Comparison of ENCODE assay signal across 19 cellular contexts in the genomic region with DNA sequence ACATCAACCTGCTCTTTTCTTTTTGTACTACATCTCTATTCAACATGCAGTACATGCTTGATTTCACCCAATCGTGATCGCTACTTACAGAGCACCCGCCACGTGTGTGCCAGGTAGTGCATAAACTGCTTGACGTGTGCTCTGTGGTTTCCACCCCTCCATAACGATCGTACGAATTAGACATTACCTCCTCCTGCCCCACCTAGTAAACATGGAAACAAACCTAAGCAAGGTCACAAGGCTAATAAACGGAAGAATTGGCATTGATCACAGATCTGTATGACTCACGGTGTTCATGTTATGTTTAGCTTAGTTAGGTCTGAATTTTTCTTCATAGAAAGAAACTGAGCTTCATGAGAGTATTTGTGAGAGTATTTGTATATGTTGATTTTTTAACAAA.
A peak's percentile ranks its signal among the peaks of the same experiment; 100 is the strongest.
DNase-seq lines count a peak whose midpoint lies in the region; ATAC-seq and TF ChIP-seq lines count a peak whose summit lies in the region.
"Had no signal": no experiment of that assay in that cellular context is flagged by ENCODE, and none has a peak within 500 bp of the region (broad histone marks: within the 10 kb centered on the region; RNA-seq: fewer than 3 reads in every experiment).

No MANE protein-coding gene starts in this region.

- DNase-seq in Calu3 = peak; percentile 9
- peak; percentile 69 for DNase-seq in PC-3
- peak; percentile 54 for DNase-seq in fibroblast of peridontal ligament (ENCODE audit: extremely low read depth)
- DNase-seq in nephron progenitor cell = no peak
- no peak for DNase-seq in esophagus muscularis mucosa (ENCODE audit: extremely low spot score)
- DNase-seq in activated CD8-positive, alpha-beta memory T cell treated with anti-CD3 and anti-CD28 coated beads for 24 hours = no peak
- DNase-seq in endodermal cell = no peak
- DNase-seq in stimulated activated naive CD8-positive, alpha-beta T cell treated with anti-CD3 and anti-CD28 coated beads, Interleukin-15, Interleukin-2, amounts not matched to agents 100 U/mL and 50 U/mL, for 24 hours = no peak
- DNase-seq: CD4-positive, alpha-beta T cell; GF-D8; KG1; NCI-H1105; NCI-H187; NCI-H510A treated with DMSO at 0.1 percent for 48 hours; PC-9 had no signal

- no peaks in the 10 kb centered on the region for H4K20me1 ChIP-seq in PC-3 (ENCODE audit: low read length)

- H3F3A ChIP-seq in PC-3 (ENCODE audit: low read length, unreplicated experiment) = no peaks in the 10 kb centered on the region

- no peaks in the 10 kb centered on the region for H3K27me3 ChIP-seq in PC-3 (ENCODE audit: low read length)
- no peaks in the 10 kb centered on the region for H3K27me3 ChIP-seq in esophagus muscularis mucosa
- H3K27me3 ChIP-seq in endodermal cell (ENCODE audit: control insufficient read depth, insufficient read depth, low read length, poor library complexity, severe bottlenecking) = no peaks in the 10 kb centered on the region
- H3K27me3 ChIP-seq: MG63 had no signal

- H3K4me3 ChIP-seq in PC-3 (ENCODE audit: low read length) (no peak overlapping the region; the same call in 1 of the 2 replicates), esophagus muscularis mucosa (no peak overlapping the region), endodermal cell (ENCODE audit: low read length) (no peak overlapping the region)
- H3K4me3 ChIP-seq: A549, GM23338, MG63, PC-9 had no signal

- peak overlapping the region; percentile 57 for H3K4me2 ChIP-seq in PC-3 (ENCODE audit: low read length)
- H3K4me2 ChIP-seq: A549, GM23338, PC-9 had no signal

- H3K9ac ChIP-seq in PC-3 (ENCODE audit: low read length) (peak overlapping the region; percentile 22; the same call in 1 of the 2 replicates), endodermal cell (ENCODE audit: extremely low read depth, low read length, poor library complexity, severe bottlenecking) (no peak overlapping the region)

- peak; percentile 74 for ATAC-seq in PC-3
- no peak for ATAC-seq in stimulated activated naive CD8-positive, alpha-beta T cell treated with anti-CD3 and anti-CD28 coated beads, Interleukin-15, Interleukin-2, amounts not matched to agents 100 U/mL and 50 U/mL, for 24 hours
- ATAC-seq: A549, GM23338 had no signal

- no peaks in the 10 kb centered on the region for H3K27me3 Mint-ChIP-seq in Calu3 (ENCODE audit: unreplicated experiment)
- H3K27me3 Mint-ChIP-seq in nephron progenitor cell (ENCODE audit: low read depth, poor library complexity) = peaks cover 5% of the 10 kb centered on the region
- no peaks in the 10 kb centered on the region for H3K27me3 Mint-ChIP-seq in endodermal cell (ENCODE audit: insufficient read depth)
- H3K27me3 Mint-ChIP-seq: CD4-positive, alpha-beta T cell had no signal

- H3K36me3 Mint-ChIP-seq in Calu3 (ENCODE audit: insufficient read depth, unreplicated experiment) (no peaks in the 10 kb centered on the region), nephron progenitor cell (ENCODE audit: low read depth) (peaks cover 5% of the 10 kb centered on the region), endodermal cell (ENCODE audit: low read depth) (no peaks in the 10 kb centered on the region)

- intact Hi-C loops in Calu3 (cut with micrococcal nuclease; ENCODE audit: unreplicated experiment) = no loop called here
- intact Hi-C loops in PC-3 (cut with micrococcal nuclease) = no loop called here
- intact Hi-C loops in esophagus muscularis mucosa (cut with DNase I) = no loop called here

- BruUV-seq in Calu3 (replicated peaks; lab: Mats Ljungman, UMichigan) (no TSS peak), PC-3 (replicated peaks; lab: Mats Ljungman, UMichigan) (no TSS peak)

- no peaks in the 10 kb centered on the region for H3K9me2 ChIP-seq in PC-3 (replicated peaks; ENCODE audit: low read length)

- H3K36me3 ChIP-seq in PC-3 (ENCODE audit: low read depth, low read length) (no peaks in the 10 kb centered on the region), esophagus muscularis mucosa (no peaks in the 10 kb centered on the region), endodermal cell (ENCODE audit: control insufficient read depth, insufficient read depth, low read length) (no peaks in the 10 kb centered on the region)
- H3K36me3 ChIP-seq: MG63 had no signal

- no peak for TF ChIP-seq POLR2A in esophagus muscularis mucosa (IDR thresholded peaks at IDR 0.05; ENCODE audit: low read depth)

- H3K4me3 Mint-ChIP-seq in Calu3 (ENCODE audit: low read depth, unreplicated experiment) (peak overlapping the region; percentile 65), nephron progenitor cell (no peak overlapping the region), endodermal cell (no peak overlapping the region)
- H3K4me3 Mint-ChIP-seq: CD4-positive, alpha-beta T cell; GM23338 had no signal

- H3K9me3 Mint-ChIP-seq in Calu3 (ENCODE audit: low read depth, unreplicated experiment) (no peaks in the 10 kb centered on the region), nephron progenitor cell (no peaks in the 10 kb centered on the region), endodermal cell (no peaks in the 10 kb centered on the region)
- H3K9me3 Mint-ChIP-seq: CD4-positive, alpha-beta T cell; GM23338 had no signal

- H3K27ac ChIP-seq in PC-3 (ENCODE audit: low read length) (peak overlapping the region; percentile 50), esophagus muscularis mucosa (replicated peaks in 1 of 4) (no peak overlapping the region), endodermal cell (ENCODE audit: low read depth, low read length) (no peak overlapping the region)
- H3K27ac ChIP-seq: A549, HL-60, PC-9 had no signal

- POLR2A ChIA-PET in PC-3 (lab: Charles Lee; ENCODE audit: unreplicated experiment) = no interaction called here

- TF ChIP-seq CTCF in Calu3 (IDR thresholded peaks at IDR 0.05; ENCODE audit: unreplicated experiment) (no peak), PC-3 (conservative IDR thresholded peaks at IDR 0.05; ENCODE audit: low read depth, low read length) (no peak), nephron progenitor cell (IDR thresholded peaks at IDR 0.05) (no peak), esophagus muscularis mucosa (IDR thresholded peaks at IDR 0.05) (no peak), endodermal cell (conservative IDR thresholded peaks at IDR 0.05) (no peak)

- H3K4me1 ChIP-seq in PC-3 (ENCODE audit: insufficient read depth, low read length) = peaks cover 22% of the 10 kb centered on the region
- peaks cover 0 to 37% (median 18%) of the 10 kb centered on the region in 4 donors for H3K4me1 ChIP-seq in esophagus muscularis mucosa
- no peaks in the 10 kb centered on the region for H3K4me1 ChIP-seq in endodermal cell (ENCODE audit: control insufficient read depth, insufficient read depth, low read length)

- H3K9me3 ChIP-seq in PC-3 (ENCODE audit: low read length) = no peaks in the 10 kb centered on the region
- H3K9me3 ChIP-seq in esophagus muscularis mucosa = no peaks in the 10 kb centered on the region
- no peaks in the 10 kb centered on the region for H3K9me3 ChIP-seq in endodermal cell (ENCODE audit: control insufficient read depth, low read length)
- H3K9me3 ChIP-seq: A549, MG63 had no signal

- CTCF ChIA-PET in Calu3 (lab: Charles Lee) = interaction anchor here (1.7 kb wide), 1 partner anchor 25 kb away, joined by 5 read pairs; no protein-coding TSS in a partner anchor
- CTCF ChIA-PET in PC-3 (lab: Charles Lee) = interaction anchor here (0.7 kb wide), 1 partner anchor 359 kb away, joined by 6 read pairs; no protein-coding TSS in a partner anchor

- peak overlapping the region; percentile 46 for H2AFZ ChIP-seq in PC-3 (ENCODE audit: low read length)
- H2AFZ ChIP-seq: GM23338, PC-9 had no signal

- TF ChIP-seq EP300 in esophagus muscularis mucosa (IDR thresholded peaks at IDR 0.05) = no peak

- peaks cover 43% of the 10 kb centered on the region for H3K79me2 ChIP-seq in PC-3 (ENCODE audit: low read length)

- WGBS in esophagus muscularis mucosa = 92% methylated on average over 10 of the region's 10 CpGs
- 86 to 92% methylated on average over 2 to 10 of the region's 10 CpGs for WGBS in endodermal cell (ENCODE audit: insufficient coverage in 1 of 2, insufficient read length in 1 of 2), 2 experiments

- H3K4me1 Mint-ChIP-seq in Calu3 (ENCODE audit: low read depth, unreplicated experiment) = peaks cover 59% of the 10 kb centered on the region
- peaks cover 31% of the 10 kb centered on the region for H3K4me1 Mint-ChIP-seq in nephron progenitor cell
- peaks cover 22% of the 10 kb centered on the region for H3K4me1 Mint-ChIP-seq in endodermal cell

- H3K27ac Mint-ChIP-seq in Calu3 (ENCODE audit: unreplicated experiment) (peak overlapping the region; percentile 73), nephron progenitor cell (peak overlapping the region; percentile 41), endodermal cell (no peak overlapping the region)
- H3K27ac Mint-ChIP-seq: CD4-positive, alpha-beta T cell; GM23338 had no signal

Comparison
In these comparisons a context has a peak if more than half of its experiments do, and no peak if none do; other contexts are left out.
1. DNase-seq: peak in Calu3 (single experiment), PC-3 (single experiment) and fibroblast of peridontal ligament (single experiment); none in nephron progenitor cell (single experiment), esophagus muscularis mucosa (single experiment), activated CD8-positive, alpha-beta memory T cell treated with anti-CD3 and anti-CD28 coated beads for 24 hours (single experiment), endodermal cell (single experiment) and stimulated activated naive CD8-positive, alpha-beta T cell treated with anti-CD3 and anti-CD28 coated beads, Interleukin-15, Interleukin-2, amounts not matched to agents 100 U/mL and 50 U/mL, for 24 hours (single experiment).